In the genomic region with DNA sequence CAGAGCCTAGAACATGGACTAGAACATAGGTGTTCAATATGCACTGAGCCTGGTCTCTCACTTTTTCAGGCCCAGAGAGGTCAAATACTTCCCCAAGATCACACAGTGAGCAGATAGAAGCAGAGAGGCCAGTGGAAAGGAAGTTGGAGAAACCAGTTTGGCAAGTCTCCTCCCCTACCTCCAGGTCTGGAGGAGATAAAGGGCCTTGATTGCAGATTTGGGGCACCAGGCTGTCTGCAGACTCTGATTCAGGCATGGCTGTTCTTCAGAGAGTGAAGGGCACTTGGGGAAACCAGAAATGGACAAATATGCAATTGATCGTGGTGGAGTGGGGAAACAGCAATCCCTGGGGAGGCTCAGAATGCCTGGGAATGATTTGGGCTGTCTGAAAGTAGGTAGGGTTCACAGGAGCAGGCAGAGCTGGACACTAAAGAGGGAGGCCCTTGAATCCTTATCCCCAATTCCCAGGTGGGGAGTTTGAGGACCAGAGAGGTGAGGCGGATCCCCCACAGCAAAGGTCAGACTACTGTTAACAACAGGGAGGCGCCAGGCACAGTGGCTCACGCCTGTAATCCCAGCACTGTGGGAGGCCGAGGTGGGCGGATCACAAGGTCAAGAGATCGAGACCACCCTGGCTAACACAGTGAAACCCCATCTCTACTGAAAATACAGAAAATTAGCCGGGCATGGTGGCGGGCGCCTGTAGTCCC, we compare ENCODE assay signal across 8 cellular contexts. TPM values are rescaled to one million over a fixed set of nuclear protein-coding genes. Genes with fewer than 3 reads are reported as not detected.
DNase-seq lines count a peak whose midpoint lies in the region; FAIRE-seq and TF ChIP-seq lines count a peak whose summit lies in the region.
"Had no signal": no experiment of that assay in that cellular context is flagged by ENCODE, and none has a peak within 500 bp of the region (broad histone marks: within the 10 kb centered on the region; RNA-seq: fewer than 3 reads in every experiment).

No MANE protein-coding gene starts in this region.

- H3K36me3 ChIP-seq in SJSA1 (peaks cover 64% of the 10 kb centered on the region), skeletal muscle satellite cell (ENCODE audit: insufficient read depth, low read length) (peaks cover 41% of the 10 kb centered on the region)

- H4K5ac ChIP-seq in H9 (ENCODE audit: insufficient read length, low read depth, low read length), result no peak overlapping the region

- WGBS in H9 (ENCODE audit: extremely low coverage, insufficient read length, low lambda C conversion rate), result no CpG with 5 or more reads among the region's 10 CpGs

- H3K4me1 Mint-ChIP-seq in H9, result peaks cover 46 to 58% of the 10 kb centered on the region in 2 experiments

- H3K14ac ChIP-seq in H9 (ENCODE audit: insufficient read depth, low read length), result no peak overlapping the region

- no peak overlapping the region for H3K27ac ChIP-seq in H9 (ENCODE audit: insufficient read length, low read depth, low read length)
- H3K27ac ChIP-seq in SJSA1, result 0 out of 2 replicates have a peak overlapping the region, but pooled peaks have one; percentile 1
- H3K27ac ChIP-seq: KMS-11 had no signal

- H4K8ac ChIP-seq in H9 (replicated peaks; ENCODE audit: insufficient read length, low read depth, low read length), result no peak overlapping the region

- H2BK12ac ChIP-seq in H9 (ENCODE audit: insufficient read length, low read depth, low read length), result no peak overlapping the region

- DNase-seq in H9, result no peak
- DNase-seq in SJSA1 (ENCODE audit: low read depth in 1 of 2, low spot score in 2 of 2), result no peak
- DNase-seq in fibroblast of gingiva (ENCODE audit: low read depth), result peak; percentile 80
- no peak for DNase-seq in CD1c-positive myeloid dendritic cell (ENCODE audit: extremely low spot score)
- no peak for DNase-seq in GM19239 (ENCODE audit: insufficient read length, low spot score)
- DNase-seq in stimulated activated CD4-positive, alpha-beta T cell treated with anti-CD3 and anti-CD28 coated beads, Interleukin-2, amount 100 ng/mL, for 24 hours, result no peak

- H3K9ac ChIP-seq in H9 (ENCODE audit: extremely low read depth, insufficient read length, low read length) (no peak overlapping the region), skeletal muscle satellite cell (ENCODE audit: low read depth, low read length) (peak overlapping the region; percentile 23)
- H3K9ac ChIP-seq: KMS-11 had no signal

- TF ChIP-seq CTCF in H9 (conservative IDR thresholded peaks at IDR 0.05), result no peak

- H3K4me1 ChIP-seq in H9 (ENCODE audit: insufficient read depth, low read length) (peaks cover 24% of the 10 kb centered on the region; the same call in 1 of the 2 replicates), SJSA1 (replicated peaks) (peaks cover 58% of the 10 kb centered on the region), skeletal muscle satellite cell (ENCODE audit: control insufficient read depth, insufficient read depth, low read length) (peaks cover 68% of the 10 kb centered on the region)

- H2AFZ ChIP-seq in H9 (ENCODE audit: low read length), result no peak overlapping the region

- H3K4me3 ChIP-seq in SJSA1 (no peak overlapping the region), skeletal muscle satellite cell (ENCODE audit: low read length) (peak overlapping the region; percentile 56)

- FAIRE-seq in GM19239 (lab: Jason Lieb, UNC), result no peak

- H3K79me1 ChIP-seq in H9 (ENCODE audit: insufficient read depth, low read depth, low read length, poor library complexity, severe bottlenecking), result peaks cover 10% of the 10 kb centered on the region

- no peak overlapping the region for H2BK5ac ChIP-seq in H9 (ENCODE audit: insufficient read length, low read length)

- H3K56ac ChIP-seq in H9 (ENCODE audit: insufficient read length, low read depth, low read length), result no peak overlapping the region

- H4K20me1 ChIP-seq in H9 (ENCODE audit: control insufficient read depth, insufficient read depth, insufficient read length), result no peaks in the 10 kb centered on the region

- no peak overlapping the region for H2BK20ac ChIP-seq in H9 (ENCODE audit: low read depth, low read length, poor library complexity, severe bottlenecking)

- no peak overlapping the region for H3T11ph ChIP-seq in H9 (ENCODE audit: low read length)

- H4K91ac ChIP-seq in H9 (ENCODE audit: insufficient read length, low read depth, low read length), result no peak overlapping the region

- H3K9me3 Mint-ChIP-seq in H9, result no peaks in the 10 kb centered on the region

- no peak overlapping the region for H3K18ac ChIP-seq in H9 (ENCODE audit: insufficient read length, low read depth, low read length)

- peaks cover 11% of the 10 kb centered on the region; the same call in 1 of the 2 replicates for H3K79me2 ChIP-seq in H9 (ENCODE audit: insufficient read depth, low read length)

- H3K36me3 Mint-ChIP-seq in H9 (ENCODE audit: insufficient read depth in 1 of 3, low read depth in 3 of 3), result peaks cover 17 to 31% (median 30%) of the 10 kb centered on the region in 3 experiments; a peak in 6 of 7 replicates

- no peak overlapping the region for H3K23ac ChIP-seq in H9 (ENCODE audit: insufficient read length, low read depth, low read length)

- H3K4me3 Mint-ChIP-seq in H9, result peak overlapping the region; percentile 57 to 81

- H3K27me3 ChIP-seq in H9 (ENCODE audit: insufficient read depth, low read length) (no peaks in the 10 kb centered on the region; the same call in 1 of the 2 replicates), SJSA1 (replicated peaks) (no peaks in the 10 kb centered on the region), skeletal muscle satellite cell (ENCODE audit: control insufficient read depth, insufficient read depth, low read length) (no peaks in the 10 kb centered on the region)

- H3K9me3 ChIP-seq in H9 (ENCODE audit: control insufficient read depth, low read depth, low read length) (no peaks in the 10 kb centered on the region), SJSA1 (replicated peaks) (no peaks in the 10 kb centered on the region), skeletal muscle satellite cell (replicated peaks; ENCODE audit: low read length) (no peaks in the 10 kb centered on the region)

- H3K4me2 ChIP-seq in H9 (ENCODE audit: insufficient read depth, insufficient read length, low read length) (peak overlapping the region; percentile 46), skeletal muscle satellite cell (ENCODE audit: low read length) (peak overlapping the region; percentile 99)

- H3K27me3 Mint-ChIP-seq in H9 (ENCODE audit: low read depth), result peaks cover 15% of the 10 kb centered on the region

- peak overlapping the region; percentile 87 to 95 (median 91); a peak in 6 of 7 replicates for H3K27ac Mint-ChIP-seq in H9

- H3K4ac ChIP-seq in H9 (ENCODE audit: low read depth, low read length), result no peak overlapping the region

- no peak overlapping the region for H2BK120ac ChIP-seq in H9 (ENCODE audit: low read depth, low read length, poor library complexity, severe bottlenecking)

- H2BK15ac ChIP-seq in H9 (ENCODE audit: low read depth, low read length), result no peak overlapping the region

- no peak overlapping the region for H2AK5ac ChIP-seq in H9 (ENCODE audit: insufficient read length, low read length)

- peaks cover 8% of the 10 kb centered on the region for H3K23me2 ChIP-seq in H9 (ENCODE audit: insufficient read length, low read depth, low read length, poor library complexity, severe bottlenecking)

RNA-seq across cellular contexts. Expression of gene PEDS1, which starts 2.3 kb away (rescaled TPM):
- 29.3 and 32.4 TPM in 2 replicates for total RNA-seq in H9 (2021)
- total RNA-seq in SJSA1 (2014; rRNA removed; shearing (Covaris generic)), result 24.8 and 43.5 TPM in 2 replicates
- 22.8 and 32.3 TPM in 2 replicates for total RNA-seq in skeletal muscle satellite cell (2012; rRNA removed)

RNA-seq across cellular contexts. Expression of gene UBE2V1, which starts 38.2 kb away (rescaled TPM):
- 152 and 165 TPM in 2 replicates for total RNA-seq in H9 (2021)
- 45.4 and 51.1 TPM in 2 replicates for total RNA-seq in SJSA1 (2014; rRNA removed; shearing (Covaris generic))
- 72.8 and 83.9 TPM in 2 replicates for total RNA-seq in skeletal muscle satellite cell (2012; rRNA removed)

RNA-seq across cellular contexts. Expression of gene CEBPB, which starts 39.4 kb away (rescaled TPM):
- total RNA-seq in H9 (2021), result 22.6 and 25.3 TPM in 2 replicates
- total RNA-seq in SJSA1 (2014; rRNA removed; shearing (Covaris generic)), result 29.3 and 30.8 TPM in 2 replicates
- 64.2 and 66.7 TPM in 2 replicates for total RNA-seq in skeletal muscle satellite cell (2012; rRNA removed)
